ENCODE assay signal across 17 cellular contexts in the genomic region with DNA sequence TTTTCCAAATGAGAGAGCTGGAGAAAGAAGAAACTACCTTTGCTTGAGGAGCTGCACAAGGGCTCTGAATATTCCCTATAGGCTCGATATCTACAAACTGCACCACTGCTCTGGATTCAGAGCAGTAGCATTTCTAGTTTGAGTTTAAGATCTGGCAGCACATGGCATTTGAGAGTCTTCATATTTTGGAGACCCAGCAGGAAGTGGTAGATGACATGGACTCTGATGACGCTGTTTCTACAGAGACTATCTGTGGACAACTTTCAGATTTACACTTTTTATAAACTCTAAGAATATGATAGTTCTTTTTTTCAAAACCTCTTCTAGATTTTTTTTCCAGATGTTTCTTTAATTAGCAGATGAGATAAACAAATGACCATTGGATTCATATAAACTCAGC. TPM values are rescaled to one million over a fixed set of nuclear protein-coding genes. Genes with fewer than 3 reads are reported as not detected.
DNase-seq lines count a peak whose midpoint lies in the region; ATAC-seq and TF ChIP-seq lines count a peak whose summit lies in the region.
"Had no signal": no experiment of that assay in that cellular context is flagged by ENCODE, and none has a peak within 500 bp of the region (broad histone marks: within the 10 kb centered on the region; RNA-seq: fewer than 3 reads in every experiment).

No MANE protein-coding gene starts in this region.

- peak; percentile 39 for ATAC-seq in activated CD4-positive, alpha-beta T cell treated with anti-CD3 and anti-CD28 coated beads for 36 hours
- ATAC-seq in PC-3, result no peak

- H3K79me2 ChIP-seq in PC-3 (ENCODE audit: low read length), result peaks cover 20% of the 10 kb centered on the region; the same call in 1 of the 2 replicates

- POLR2A ChIA-PET in activated CD4-positive, alpha-beta T cell treated with anti-CD3 and anti-CD28 coated beads for 36 hours (lab: Charles Lee), result no interaction called here
- POLR2A ChIA-PET in PC-3 (lab: Charles Lee; ENCODE audit: unreplicated experiment), result no interaction called here

- TF ChIP-seq POLR2A in NB4 (IDR thresholded peaks at IDR 0.05; ENCODE audit: extremely low read depth, insufficient read length), result no peak

- H2AFZ ChIP-seq in PC-3 (ENCODE audit: low read length), result no peak overlapping the region
- H2AFZ ChIP-seq: hepatocyte had no signal

- H3K27ac ChIP-seq in neutrophil (peak overlapping the region; percentile 83), PC-3 (ENCODE audit: low read length) (no peak overlapping the region)
- H3K27ac ChIP-seq: hepatocyte, WERI-Rb-1 had no signal

- TF ChIP-seq CTCF in NB4 (IDR thresholded peaks at IDR 0.05; ENCODE audit: low read depth, low read length), result no peak
- no peak for TF ChIP-seq CTCF in neutrophil (IDR thresholded peaks at IDR 0.05)
- no peak for TF ChIP-seq CTCF in PC-3 (conservative IDR thresholded peaks at IDR 0.05; ENCODE audit: low read depth, low read length)

- no peaks in the 10 kb centered on the region for H3K27me3 Mint-ChIP-seq in activated CD4-positive, alpha-beta T cell treated with anti-CD3 and anti-CD28 coated beads for 36 hours
- H3K27me3 Mint-ChIP-seq in activated naive CD8-positive, alpha-beta T cell, result no peaks in the 10 kb centered on the region
- H3K27me3 Mint-ChIP-seq: B cell had no signal

- H3K4me1 Mint-ChIP-seq in activated CD4-positive, alpha-beta T cell treated with anti-CD3 and anti-CD28 coated beads for 36 hours, result peaks cover 26% of the 10 kb centered on the region
- peaks cover 43% of the 10 kb centered on the region for H3K4me1 Mint-ChIP-seq in activated naive CD8-positive, alpha-beta T cell (ENCODE audit: low read depth)

- H3K4me1 ChIP-seq in neutrophil (ENCODE audit: control insufficient read depth in 1 of 2, insufficient read depth in 1 of 2, low read depth in 1 of 2, low read length in 1 of 2) (peaks cover 44 to 46% of the 10 kb centered on the region in 2 experiments), PC-3 (ENCODE audit: insufficient read depth, low read length) (peaks cover 4% of the 10 kb centered on the region)

- BruUV-seq in PC-3 (replicated peaks; lab: Mats Ljungman, UMichigan), result no TSS peak

- CTCF ChIA-PET in activated CD4-positive, alpha-beta T cell treated with anti-CD3 and anti-CD28 coated beads for 36 hours (lab: Charles Lee), result interaction anchor here (1.1 to 1.5 kb wide), 2 partner anchors 14 to 33 kb away, joined by 3 to 4 read pairs; no protein-coding TSS in a partner anchor
- CTCF ChIA-PET in PC-3 (lab: Charles Lee), result no interaction called here

- peak overlapping the region; percentile 10 for H3K27ac Mint-ChIP-seq in activated CD4-positive, alpha-beta T cell treated with anti-CD3 and anti-CD28 coated beads for 36 hours
- H3K27ac Mint-ChIP-seq in activated naive CD8-positive, alpha-beta T cell, result peak overlapping the region; percentile 50
- H3K27ac Mint-ChIP-seq: B cell had no signal

- H3K27me3 ChIP-seq in neutrophil, result no peaks in the 10 kb centered on the region
- no peaks in the 10 kb centered on the region for H3K27me3 ChIP-seq in H7 (ENCODE audit: control insufficient read depth, insufficient read depth, low read length)
- H3K27me3 ChIP-seq in PC-3 (ENCODE audit: low read length), result no peaks in the 10 kb centered on the region
- H3K27me3 ChIP-seq: hepatocyte had no signal

- H3K4me3 Mint-ChIP-seq in activated CD4-positive, alpha-beta T cell treated with anti-CD3 and anti-CD28 coated beads for 36 hours, result no peak overlapping the region
- H3K4me3 Mint-ChIP-seq in activated naive CD8-positive, alpha-beta T cell, result no peak overlapping the region
- H3K4me3 Mint-ChIP-seq: B cell had no signal

- H3F3A ChIP-seq in PC-3 (ENCODE audit: low read length, unreplicated experiment), result no peaks in the 10 kb centered on the region

- DNase-seq in activated CD4-positive, alpha-beta T cell treated with anti-CD3 and anti-CD28 coated beads for 36 hours, result no peak
- DNase-seq in activated CD4-positive, alpha-beta T cell treated with anti-CD3 and anti-CD28 coated beads for 48 hours, result no peak
- DNase-seq in NB4 (ENCODE audit: low read depth) (peak; percentile 35), NCI-H2081 (lab: John Stamatoyannopoulos, UW) (no peak), H7 (no peak), PC-3 (no peak)
- DNase-seq: activated gamma-delta T cell treated with Interleukin-2 at 50 U/mL for 16 hours; aorta; NCI-H1436; Right ventricle myocardium superior; stimulated activated CD4-positive, alpha-beta T cell treated with anti-CD3 and anti-CD28 coated beads, Interleukin-12 subunit alpha, Interleukin-12 subunit beta, amount 100 ng/mL, for 4 hours; WERI-Rb-1 had no signal

- no peak overlapping the region for H3K9ac ChIP-seq in PC-3 (ENCODE audit: low read length)

- H3K4me2 ChIP-seq in PC-3 (ENCODE audit: low read length), result no peak overlapping the region
- H3K4me2 ChIP-seq: hepatocyte had no signal

- H3K36me3 Mint-ChIP-seq in activated CD4-positive, alpha-beta T cell treated with anti-CD3 and anti-CD28 coated beads for 36 hours (ENCODE audit: low read depth), result peaks cover 36% of the 10 kb centered on the region
- H3K36me3 Mint-ChIP-seq in activated naive CD8-positive, alpha-beta T cell, result peaks cover 23% of the 10 kb centered on the region

- peaks cover 7% of the 10 kb centered on the region; the same call in 1 of the 2 replicates for H4K20me1 ChIP-seq in PC-3 (ENCODE audit: low read length)

- H3K4me3 ChIP-seq in NB4 (ENCODE audit: low read depth, low read length) (peak overlapping the region; percentile 9), neutrophil (ENCODE audit: low read depth in 1 of 2, low read length in 1 of 2) (peak overlapping the region; percentile 48 to 50), H7 (ENCODE audit: insufficient read depth, low read depth, low read length) (no peak overlapping the region), PC-3 (ENCODE audit: low read length) (no peak overlapping the region)
- H3K4me3 ChIP-seq: hepatocyte, lung had no signal

- no peaks in the 10 kb centered on the region for H3K9me3 Mint-ChIP-seq in activated CD4-positive, alpha-beta T cell treated with anti-CD3 and anti-CD28 coated beads for 36 hours (ENCODE audit: low read depth)
- no peaks in the 10 kb centered on the region for H3K9me3 Mint-ChIP-seq in activated naive CD8-positive, alpha-beta T cell (ENCODE audit: low read depth)

- H3K9me3 ChIP-seq in neutrophil (no peaks in the 10 kb centered on the region), PC-3 (ENCODE audit: low read length) (no peaks in the 10 kb centered on the region)

- no peaks in the 10 kb centered on the region for H3K9me2 ChIP-seq in PC-3 (replicated peaks; ENCODE audit: low read length)

- intact Hi-C loops in activated CD4-positive, alpha-beta T cell treated with anti-CD3 and anti-CD28 coated beads for 36 hours (cut with DNase I, micrococcal nuclease), result loop anchor here in 1 of 2 experiments (5.0 kb wide), 1 partner anchor 36 kb away; a partner anchor contains a TSS
- intact Hi-C loops in PC-3 (cut with micrococcal nuclease), result no loop called here

- peaks cover 37% of the 10 kb centered on the region for H3K36me3 ChIP-seq in neutrophil
- H3K36me3 ChIP-seq in H7 (replicated peaks; ENCODE audit: control insufficient read depth, insufficient read depth, low read length), result peaks cover 15% of the 10 kb centered on the region
- peaks cover 18% of the 10 kb centered on the region for H3K36me3 ChIP-seq in PC-3 (ENCODE audit: low read depth, low read length)

RNA-seq across cellular contexts. Expression of a gene that starts 35.8 kb away (rescaled TPM):
- 10 to 100 TPM; 38.3 to 46.2 TPM for total RNA-seq in activated CD4-positive, alpha-beta T cell treated with anti-CD3 and anti-CD28 coated beads for 36 hours
- total RNA-seq in H7 (2014; rRNA removed; shearing (Covaris generic)), result 43.2 and 46.0 TPM in 2 replicates
- 15.0 and 21.1 TPM in 2 replicates for total RNA-seq in PC-3 (2014; rRNA removed)

RNA-seq across cellular contexts. Expression of a gene that starts 48.2 kb away (rescaled TPM):
- 10 to 100 TPM; 16.4 to 22.0 TPM for total RNA-seq in activated CD4-positive, alpha-beta T cell treated with anti-CD3 and anti-CD28 coated beads for 36 hours
- total RNA-seq in H7 (2014; rRNA removed; shearing (Covaris generic)), result 16.0 and 16.7 TPM in 2 replicates
- total RNA-seq in PC-3 (2014; rRNA removed), result 10.0 and 14.0 TPM in 2 replicates

Comparison
In these comparisons a context has a peak if more than half of its experiments do, and no peak if none do; other contexts are left out.
1. H3K4me3 ChIP-seq: peak in NB4 (single experiment) and neutrophil (2 of 2); none in H7 (single experiment) and PC-3 (single experiment).